Comparison of ENCODE assay signal across 29 cellular contexts in the genomic region with DNA sequence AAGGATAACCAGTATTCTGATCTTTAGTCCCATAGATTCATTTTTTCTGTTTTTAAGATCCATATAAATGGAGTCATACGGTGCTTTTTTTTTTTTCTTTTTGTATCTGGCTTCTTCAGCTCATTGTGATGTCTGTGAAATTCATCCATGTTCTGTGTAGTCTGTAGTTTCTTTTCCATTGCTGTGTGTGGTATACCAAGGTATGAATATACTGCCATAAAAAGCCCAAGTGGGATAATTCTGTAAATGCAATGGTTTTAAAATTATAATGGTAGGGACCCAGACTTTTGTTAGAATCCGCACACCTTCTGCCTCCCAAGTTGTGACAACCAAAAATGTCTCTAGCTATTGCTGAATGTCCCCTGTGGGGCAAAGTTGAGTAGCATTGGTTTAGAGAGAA.
"Had no signal": no experiment of that assay in that cellular context is flagged by ENCODE, and none has a peak within 500 bp of the region (broad histone marks: within the 10 kb centered on the region; RNA-seq: fewer than 3 reads in every experiment).

No MANE protein-coding gene starts in this region.

- H3K4me3 ChIP-seq: coronary artery, dorsolateral prefrontal cortex, gastroesophageal sphincter, hepatocyte, left ventricle myocardium inferior, lung, sigmoid colon, uterus had no signal

- H3K9me3 Mint-ChIP-seq: activated CD4-positive, alpha-beta memory T cell treated with anti-CD3 and anti-CD28 coated beads, Interleukin-2, amount 10 ng/mL, durations not matched to agents 7 days and 5 days; activated CD4-positive, alpha-beta T cell treated with anti-CD3 and anti-CD28 coated beads, Interleukin-2, amount 10 ng/mL, durations not matched to agents 24 days and 14 days; activated naive CD4-positive, alpha-beta T cell treated with anti-CD3 and anti-CD28 coated beads, Interleukin-2, amount 50 U/mL, for 24 hours; nephron; stimulated activated memory B cell treated with anti-CD40 and anti-IgM and Interleukin-4, amounts not matched to agents 10 μg/mL and 1 μg/mL and 100 μg/mL, for 72 hours; stimulated activated naive CD8-positive, alpha-beta T cell treated with anti-CD3 and anti-CD28 coated beads, Interleukin-15, amount 100 ng/mL, for 72 hours; type B pancreatic cell had no signal

- H3K27me3 Mint-ChIP-seq: activated CD4-positive, alpha-beta memory T cell treated with anti-CD3 and anti-CD28 coated beads, Interleukin-2, amount 10 ng/mL, durations not matched to agents 7 days and 5 days; activated CD4-positive, alpha-beta T cell treated with anti-CD3 and anti-CD28 coated beads, Interleukin-2, amount 10 ng/mL, durations not matched to agents 24 days and 14 days; activated naive CD4-positive, alpha-beta T cell treated with anti-CD3 and anti-CD28 coated beads, Interleukin-2, amount 50 U/mL, for 24 hours; stimulated activated memory B cell treated with anti-CD40 and anti-IgM and Interleukin-4, amounts not matched to agents 10 μg/mL and 1 μg/mL and 100 μg/mL, for 72 hours; stimulated activated naive CD8-positive, alpha-beta T cell treated with anti-CD3 and anti-CD28 coated beads, Interleukin-15, amount 100 ng/mL, for 72 hours; T-helper 17 cell; type B pancreatic cell had no signal

- H3K4me1 ChIP-seq: uterus had no signal

- H3K9me3 ChIP-seq: gastroesophageal sphincter, left ventricle myocardium inferior, sigmoid colon, uterus had no signal

- H3K4me3 Mint-ChIP-seq: activated CD4-positive, alpha-beta memory T cell treated with anti-CD3 and anti-CD28 coated beads, Interleukin-2, amount 10 ng/mL, durations not matched to agents 7 days and 5 days; activated CD4-positive, alpha-beta T cell treated with anti-CD3 and anti-CD28 coated beads, Interleukin-2, amount 10 ng/mL, durations not matched to agents 24 days and 14 days; activated naive CD4-positive, alpha-beta T cell treated with anti-CD3 and anti-CD28 coated beads, Interleukin-2, amount 50 U/mL, for 24 hours; nephron; stimulated activated memory B cell treated with anti-CD40 and anti-IgM and Interleukin-4, amounts not matched to agents 10 μg/mL and 1 μg/mL and 100 μg/mL, for 72 hours; stimulated activated naive CD8-positive, alpha-beta T cell treated with anti-CD3 and anti-CD28 coated beads, Interleukin-15, amount 100 ng/mL, for 72 hours; T-helper 17 cell; type B pancreatic cell had no signal

- H3K27ac Mint-ChIP-seq: activated CD4-positive, alpha-beta memory T cell treated with anti-CD3 and anti-CD28 coated beads, Interleukin-2, amount 10 ng/mL, durations not matched to agents 7 days and 5 days; activated CD4-positive, alpha-beta T cell treated with anti-CD3 and anti-CD28 coated beads, Interleukin-2, amount 10 ng/mL, durations not matched to agents 24 days and 14 days; activated naive CD4-positive, alpha-beta T cell treated with anti-CD3 and anti-CD28 coated beads, Interleukin-2, amount 50 U/mL, for 24 hours; stimulated activated memory B cell treated with anti-CD40 and anti-IgM and Interleukin-4, amounts not matched to agents 10 μg/mL and 1 μg/mL and 100 μg/mL, for 72 hours; T-helper 17 cell; type B pancreatic cell had no signal

- H3K27ac ChIP-seq: coronary artery, gastroesophageal sphincter, hepatocyte, left ventricle myocardium inferior, sigmoid colon, uterus, WERI-Rb-1 had no signal

- H3K36me3 ChIP-seq: gastroesophageal sphincter, left ventricle myocardium inferior, sigmoid colon, uterus, WERI-Rb-1 had no signal

- H3K27me3 ChIP-seq: dorsolateral prefrontal cortex, gastroesophageal sphincter, hepatocyte, sigmoid colon, uterus had no signal

- H3K4me1 Mint-ChIP-seq: nephron had no signal

- ATAC-seq: activated CD4-positive, CD25-positive, alpha-beta regulatory T cell treated with anti-CD3 and anti-CD28 coated beads, Interleukin-2, amount 50 U/mL, for 24 hours; gastroesophageal sphincter; stimulated activated memory B cell treated with anti-CD40 and anti-IgM and Interleukin-4, amounts not matched to agents 10 μg/mL and 1 μg/mL and 100 μg/mL, for 72 hours; stimulated activated naive CD8-positive, alpha-beta T cell treated with anti-CD3 and anti-CD28 coated beads, Interleukin-15, amount 100 ng/mL, for 72 hours; T-helper 17 cell had no signal

- DNase-seq: activated CD4-positive, alpha-beta memory T cell treated with anti-CD3 and anti-CD28 coated beads, Interleukin-2, amount 10 ng/mL, durations not matched to agents 7 days and 5 days; activated CD8-positive, alpha-beta memory T cell treated with anti-CD3 and anti-CD28 coated beads, Interleukin-2, amount 50 U/mL, for 48 hours; activated effector memory CD4-positive, alpha-beta T cell treated with anti-CD3 and anti-CD28 coated beads, Interleukin-2, amount 50 U/mL, for 16 hours; anterior cingulate cortex; cerebellar nuclear complex; dorsolateral prefrontal cortex; effector memory CD4-positive, alpha-beta T cell; islet precursor cell; left ventricle myocardium inferior; mesendoderm; sigmoid colon; small intestine; stimulated activated CD4-positive, alpha-beta T cell treated with anti-CD3 and anti-CD28 coated beads, Interleukin-4, amount 100 ng/mL, for 24 hours; stimulated activated naive CD8-positive, alpha-beta T cell treated with anti-CD3 and anti-CD28 coated beads, Interleukin-15, amount 100 ng/mL, for 72 hours; substantia nigra; T-helper 17 cell; T1000; uterus; WERI-Rb-1 had no signal
